8 cellular contexts compared by ENCODE assay signal in genomic region chr2:224357098-224357901, GRCh38. TPM values are rescaled to one million over a fixed set of nuclear protein-coding genes. Genes with fewer than 3 reads are reported as not detected.
DNase-seq lines count a peak whose midpoint lies in the region; ATAC-seq and TF ChIP-seq lines count a peak whose summit lies in the region.

No MANE protein-coding gene starts in this region.

- no peaks in the 10 kb centered on the region for H3K4me1 ChIP-seq in heart right ventricle
- no peaks in the 10 kb centered on the region for H3K4me1 ChIP-seq in sigmoid colon

- TF ChIP-seq EP300 in sigmoid colon (IDR thresholded peaks at IDR 0.05): no peak

- H3K9me3 ChIP-seq in heart right ventricle (no peaks in the 10 kb centered on the region), sigmoid colon (no peaks in the 10 kb centered on the region)

- H3K27ac ChIP-seq in heart right ventricle (no peak overlapping the region), sigmoid colon (no peak overlapping the region)

- intact Hi-C loops in heart right ventricle (cut with DNase I): loop anchor here (1.0 to 10.0 kb wide), 14 partner anchors 85 to 1305 kb away; no protein-coding TSS in a partner anchor
- intact Hi-C loops in sigmoid colon (cut with DNase I): loop anchor here (1.0 to 5.0 kb wide), 2 partner anchors 294 to 420 kb away; no protein-coding TSS in a partner anchor

- H3K4me3 ChIP-seq in heart right ventricle: no peak overlapping the region
- H3K4me3 ChIP-seq in sigmoid colon: no peak overlapping the region

- TF ChIP-seq CTCF in LNCAP (IDR thresholded peaks at IDR 0.05) (peak; percentile 68), heart right ventricle (IDR thresholded peaks at IDR 0.05) (peak; percentile 66 to 89 (median 84)), sigmoid colon (IDR thresholded peaks at IDR 0.05) (peak; percentile 61 to 79 (median 70))

- in situ Hi-C loops in SK-MEL-5 (cut with HindIII; ENCODE audit: low pct_unique_long_range_greater_than_20kb, low sequenced_read_pairs): no loop called here

- no peak for TF ChIP-seq POLR2A in sigmoid colon (IDR thresholded peaks at IDR 0.05)

- peaks cover 0 to 7% (median 0%) of the 10 kb centered on the region in 7 donors for H3K27me3 ChIP-seq in heart right ventricle
- H3K27me3 ChIP-seq in sigmoid colon: no peaks in the 10 kb centered on the region

- peak; percentile 12 for DNase-seq in GM04503 (ENCODE audit: low read depth)
- DNase-seq in SK-MEL-5 (ENCODE audit: low read depth, low spot score): peak; percentile 70
- DNase-seq in activated naive CD4-positive, alpha-beta T cell treated with anti-CD3 and anti-CD28 coated beads, Interleukin-2, amount 50 U/mL, for 16 hours: peak; percentile 46
- DNase-seq in heart right ventricle: peak in 1 of 2 donors; percentile 52
- DNase-seq in sigmoid colon: no peak

- WGBS in heart right ventricle, 2 donors: 49 to 50% methylated on average over 8 of the region's 8 CpGs
- 48 to 49% methylated on average over 8 of the region's 8 CpGs for WGBS in sigmoid colon, 2 donors

- H3K36me3 ChIP-seq in heart right ventricle (no peaks in the 10 kb centered on the region), sigmoid colon (no peaks in the 10 kb centered on the region)

- peak; percentile 82 for ATAC-seq in GM21825 (IDR thresholded peaks at IDR 0.05; ENCODE audit: unreplicated experiment)
- ATAC-seq in heart right ventricle: peak in 7 of 8 donors; percentile 46 to 75 (median 71)
- no peak for ATAC-seq in HG02840 (IDR thresholded peaks at IDR 0.05; ENCODE audit: low FRiP score, unreplicated experiment)

RNA-seq across cellular contexts. Expression of gene FAM124B, which starts 44.6 kb away (rescaled TPM):
- total RNA-seq in SK-MEL-5 (2014; rRNA removed; shearing (Covaris generic)): 0.13 TPM in 1 of 2 replicates, not detected in the other
- 0.04 TPM in 1 of 2 replicates, not detected in the other for polyA plus RNA-seq in SK-MEL-5 (2015; cell fraction: cytosol; rRNA removed)
- polyA plus RNA-seq in SK-MEL-5 (2015; cell fraction: nucleus; rRNA removed): not detected in 2 replicates
- total RNA-seq in heart right ventricle (1 to 10 TPM in 7 of 10 donors, under 1 TPM in 3; 0.62 to 3.9 (median 1.7) TPM), sigmoid colon (1 to 10 TPM in 3 of 4 donors, under 1 TPM in 1; 0.81 to 1.9 (median 1.6) TPM)
- polyA plus RNA-seq in heart right ventricle (1 to 10 TPM in 1 of 2 donors, under 1 TPM in 1; 0.88 to 3.1 TPM), sigmoid colon (under 1 TPM; 0.23 to 0.67 (median 0.60) TPM)
